19 cellular contexts compared by ENCODE assay signal in the genomic region with DNA sequence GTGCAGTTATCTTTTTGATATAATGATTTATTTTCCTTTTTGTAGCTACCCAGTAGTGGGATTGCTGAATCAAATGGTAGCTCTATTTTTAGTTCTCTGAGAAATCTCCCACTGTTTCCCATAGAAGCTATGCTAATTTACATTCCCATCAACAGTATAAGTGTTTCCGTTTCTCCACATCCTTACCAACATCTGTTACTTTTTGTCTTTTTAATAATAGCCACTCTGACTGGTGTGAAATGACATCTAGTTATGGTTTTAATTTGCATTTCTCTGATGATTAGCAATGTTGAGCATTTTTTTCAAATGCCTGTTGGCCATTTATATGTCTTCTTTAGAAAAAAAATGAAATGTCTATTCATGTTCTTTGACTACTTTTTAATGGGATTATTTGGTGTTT.
A peak's percentile ranks its signal among the peaks of the same experiment; 100 is the strongest.
DNase-seq lines count a peak whose midpoint lies in the region; ATAC-seq and TF ChIP-seq lines count a peak whose summit lies in the region.
"Had no signal": no experiment of that assay in that cellular context is flagged by ENCODE, and none has a peak within 500 bp of the region (broad histone marks: within the 10 kb centered on the region; RNA-seq: fewer than 3 reads in every experiment).

No MANE protein-coding gene starts in this region.

- TF ChIP-seq CTCF in Caco-2 (IDR thresholded peaks at IDR 0.05; ENCODE audit: insufficient read depth in 1 of 2, low read depth in 1 of 2, low read length in 1 of 2, severe bottlenecking in 1 of 2, unreplicated experiment in 1 of 2), result no peak

- intact Hi-C loops in activated CD4-positive, alpha-beta T cell treated with anti-CD3 and anti-CD28 coated beads for 36 hours (cut with DNase I, micrococcal nuclease), result no loop called here
- intact Hi-C loops in Caco-2 (cut with micrococcal nuclease; ENCODE audit: unreplicated experiment), result no loop called here

- peaks cover 5% of the 10 kb centered on the region; the same call in 1 of the 2 replicates for H3K36me3 ChIP-seq in Caco-2 (ENCODE audit: control insufficient read depth, insufficient read depth, low read length)

- POLR2A ChIA-PET in activated CD4-positive, alpha-beta T cell treated with anti-CD3 and anti-CD28 coated beads for 36 hours (lab: Charles Lee), result no interaction called here
- POLR2A ChIA-PET in Caco-2 (lab: Charles Lee) (no interaction called here), T-cell (lab: Charles Lee) (interaction anchor here (0.8 to 1.0 kb wide), 2 partner anchors 10 to 39 kb away, joined by 3 to 4 read pairs; no protein-coding TSS in a partner anchor)
- POLR2A ChIA-PET in naive thymus-derived CD8-positive, alpha-beta T cell (lab: Charles Lee), result interaction anchor here (1.1 to 1.8 kb wide), 3 partner anchors 8 to 109 kb away, joined by 3 to 6 read pairs (median 3); no protein-coding TSS in a partner anchor

- BruUV-seq in Caco-2 (replicated peaks; lab: Mats Ljungman, UMichigan), result no TSS peak

- DNase-seq in activated CD4-positive, alpha-beta T cell treated with anti-CD3 and anti-CD28 coated beads for 36 hours, result no peak
- no peak for DNase-seq in activated CD4-positive, alpha-beta T cell treated with anti-CD3 and anti-CD28 coated beads for 1 hour
- no peak for DNase-seq in Caco-2
- DNase-seq in T-cell, result no peak
- DNase-seq in naive thymus-derived CD8-positive, alpha-beta T cell, result no peak
- DNase-seq in GOT3 (lab: John Stamatoyannopoulos, UW), result no peak
- no peak for DNase-seq in hepatic stellate cell (ENCODE audit: low spot score)
- no peak for DNase-seq in DMS153 treated with DMSO at 0.1 percent for 48 hours (lab: John Stamatoyannopoulos, UW; ENCODE audit: unreplicated experiment)
- DNase-seq: GDM1; H7; KBM-7; MV-4-11; NCI-H1417; NCI-H187 treated with DMSO at 0.1 percent for 48 hours; NCI-H446; NK-92 treated with Interleukin-12 subunit alpha and Interleukin-12 subunit beta, amount 100 ng/mL, for 24 hours; OCI-M1; RPMI8226; SIG-M5 had no signal

- CTCF ChIA-PET in activated CD4-positive, alpha-beta T cell treated with anti-CD3 and anti-CD28 coated beads for 36 hours (lab: Charles Lee), result no interaction called here
- CTCF ChIA-PET in Caco-2 (lab: Charles Lee), result interaction anchor here (0.6 kb wide), 1 partner anchor 70 kb away, joined by 3 read pairs; no protein-coding TSS in a partner anchor
- CTCF ChIA-PET in T-cell (lab: Charles Lee), result interaction anchor here in 1 of 2 donors (0.6 to 1.5 kb wide), 4 partner anchors 35 to 146 kb away, joined by 3 to 9 read pairs (median 3); no protein-coding TSS in a partner anchor

- no peaks in the 10 kb centered on the region for H3K27me3 Mint-ChIP-seq in activated CD4-positive, alpha-beta T cell treated with anti-CD3 and anti-CD28 coated beads for 36 hours
- H3K27me3 Mint-ChIP-seq in Caco-2 (ENCODE audit: insufficient read depth, unreplicated experiment), result no peaks in the 10 kb centered on the region
- no peaks in the 10 kb centered on the region for H3K27me3 Mint-ChIP-seq in T-cell
- no peaks in the 10 kb centered on the region for H3K27me3 Mint-ChIP-seq in naive thymus-derived CD8-positive, alpha-beta T cell

- peaks cover 67% of the 10 kb centered on the region for H3K36me3 Mint-ChIP-seq in activated CD4-positive, alpha-beta T cell treated with anti-CD3 and anti-CD28 coated beads for 36 hours (ENCODE audit: low read depth)
- H3K36me3 Mint-ChIP-seq in Caco-2 (ENCODE audit: insufficient read depth, unreplicated experiment), result peaks cover 100% of the 10 kb centered on the region
- H3K36me3 Mint-ChIP-seq in T-cell, result peaks cover 79% of the 10 kb centered on the region
- H3K36me3 Mint-ChIP-seq in naive thymus-derived CD8-positive, alpha-beta T cell, result peaks cover 18 to 98% (median 65%) of the 10 kb centered on the region in 3 donors

- no peak overlapping the region for H3K4me3 Mint-ChIP-seq in activated CD4-positive, alpha-beta T cell treated with anti-CD3 and anti-CD28 coated beads for 36 hours
- H3K4me3 Mint-ChIP-seq in Caco-2 (ENCODE audit: unreplicated experiment) (no peak overlapping the region), T-cell (no peak overlapping the region)
- H3K4me3 Mint-ChIP-seq in naive thymus-derived CD8-positive, alpha-beta T cell, result no peak overlapping the region

- ATAC-seq in activated CD4-positive, alpha-beta T cell treated with anti-CD3 and anti-CD28 coated beads for 36 hours, result no peak
- no peak for ATAC-seq in T-cell (replicated peaks in 1 of 4)
- no peak for ATAC-seq in naive thymus-derived CD8-positive, alpha-beta T cell

- peaks cover 29% of the 10 kb centered on the region for H3K4me1 ChIP-seq in Caco-2

- peaks cover 2% of the 10 kb centered on the region for H3K9me3 Mint-ChIP-seq in activated CD4-positive, alpha-beta T cell treated with anti-CD3 and anti-CD28 coated beads for 36 hours (ENCODE audit: low read depth)
- H3K9me3 Mint-ChIP-seq in Caco-2 (ENCODE audit: unreplicated experiment) (peaks cover 12% of the 10 kb centered on the region), T-cell (no peaks in the 10 kb centered on the region)
- H3K9me3 Mint-ChIP-seq in naive thymus-derived CD8-positive, alpha-beta T cell, result no peaks in the 10 kb centered on the region

- no peaks in the 10 kb centered on the region; the same call in 1 of the 2 replicates for H3K9me3 ChIP-seq in Caco-2

- H3K27me3 ChIP-seq in Caco-2 (replicated peaks; ENCODE audit: control insufficient read depth, insufficient read depth, low read length), result no peaks in the 10 kb centered on the region

- no peak overlapping the region for H3K4me3 ChIP-seq in Caco-2 (ENCODE audit: low read depth, low read length)

- peaks cover 47% of the 10 kb centered on the region for H3K4me1 Mint-ChIP-seq in activated CD4-positive, alpha-beta T cell treated with anti-CD3 and anti-CD28 coated beads for 36 hours
- H3K4me1 Mint-ChIP-seq in Caco-2 (ENCODE audit: low read depth, unreplicated experiment) (peaks cover 53% of the 10 kb centered on the region), T-cell (peaks cover 39 to 46% (median 44%) of the 10 kb centered on the region in 3 donors)
- H3K4me1 Mint-ChIP-seq in naive thymus-derived CD8-positive, alpha-beta T cell, result peaks cover 20 to 57% (median 39%) of the 10 kb centered on the region in 4 donors

- H3K27ac Mint-ChIP-seq in activated CD4-positive, alpha-beta T cell treated with anti-CD3 and anti-CD28 coated beads for 36 hours, result peak overlapping the region; percentile 76
- H3K27ac Mint-ChIP-seq in Caco-2 (ENCODE audit: unreplicated experiment) (peak overlapping the region; percentile 61), T-cell (peak overlapping the region; percentile 66)
- H3K27ac Mint-ChIP-seq in naive thymus-derived CD8-positive, alpha-beta T cell, result peak overlapping the region in 6 of 10 donors; percentile 7 to 64 (median 38)

Comparison
In these comparisons a context has a peak if more than half of its experiments do, and no peak if none do; other contexts are left out.
1. POLR2A ChIA-PET loops: an anchor here in T-cell (0.8 to 1.0 kb wide) and naive thymus-derived CD8-positive, alpha-beta T cell (1.1 to 1.8 kb wide); none called in activated CD4-positive, alpha-beta T cell treated with anti-CD3 and anti-CD28 coated beads for 36 hours and Caco-2.